Comparison of ENCODE assay signal across 1 cellular context in genomic region chr6:24340998-24341934, GRCh38.
TF ChIP-seq lines count a peak whose summit lies in the region.

No MANE protein-coding gene starts in this region.

TF ChIP-seq in HepG2, 621 proteins besides CTCF, POLR2A, EP300 and RAD21 (continued from another document):
- TF ChIP-seq ZNF318 (CRISPR knock-in tag; IDR thresholded peaks at IDR 0.05) (no peak), ATF6 (CRISPR knock-in tag; conservative IDR thresholded peaks at IDR 0.05) (no peak; the same call in 1 of the 2 replicates), BORCS8-MEF2B (CRISPR knock-in tag; IDR thresholded peaks at IDR 0.05) (no peak), KMT2B (CRISPR knock-in tag; IDR thresholded peaks at IDR 0.05) (0 out of 2 replicates have a peak, but pooled peaks have one; percentile 31), ZNF180 (CRISPR knock-in tag; IDR thresholded peaks at IDR 0.05; ENCODE audit: borderline replicate concordance, low read depth) (no peak), ZNF709 (CRISPR knock-in tag; IDR thresholded peaks at IDR 0.05) (no peak), MAFG (CRISPR knock-in tag; IDR thresholded peaks at IDR 0.05) (no peak), HNRNPK (IDR thresholded peaks at IDR 0.05; ENCODE audit: low read depth, low read length, poor library complexity, severe bottlenecking) (no peak), ZNF792 (CRISPR knock-in tag; IDR thresholded peaks at IDR 0.05) (peak; percentile 86; the same call in 1 of the 2 replicates), ZNF431 (CRISPR knock-in tag; IDR thresholded peaks at IDR 0.05; ENCODE audit: borderline replicate concordance, low read depth) (no peak; the same call in 1 of the 2 replicates), ZNF550 (CRISPR knock-in tag; IDR thresholded peaks at IDR 0.05; ENCODE audit: borderline replicate concordance) (no peak), ZNF234 (CRISPR knock-in tag; conservative IDR thresholded peaks at IDR 0.05) (no peak), ZBTB43 (CRISPR knock-in tag; conservative IDR thresholded peaks at IDR 0.05) (peak; percentile 95), ZNF263 (CRISPR knock-in tag; IDR thresholded peaks at IDR 0.05) (no peak), ZNF644 (CRISPR knock-in tag; IDR thresholded peaks at IDR 0.05; ENCODE audit: low read depth) (peak; percentile 35; the same call in 1 of the 2 replicates)
TF ChIP-seq in HepG2: peak in this region for 210.
